8 cellular contexts compared by ENCODE assay signal in genomic region chr1:93448983-93449805, GRCh38. TPM values are rescaled to one million over a fixed set of nuclear protein-coding genes. Genes with fewer than 3 reads are reported as not detected.
A peak's percentile ranks its signal among the peaks of the same experiment; 100 is the strongest.
DNase-seq lines count a peak whose midpoint lies in the region; ATAC-seq, FAIRE-seq and TF ChIP-seq lines count a peak whose summit lies in the region.

No MANE protein-coding gene starts in this region.

- ATAC-seq in SK-N-SH treated with all-trans-retinoic acid at 6 μM for 48 hours: peak; percentile 57

- peak overlapping the region; percentile 70 to 89 (median 77) for H3K4me3 ChIP-seq in fibroblast of lung (replicated peaks in 1 of 4; ENCODE audit: control extremely low read depth in 1 of 4, insufficient read depth in 1 of 4, low read depth in 3 of 4, low read length in 4 of 4)

- TF ChIP-seq CTCF in Calu3 (IDR thresholded peaks at IDR 0.05; ENCODE audit: unreplicated experiment) (no peak), fibroblast of lung (conservative IDR thresholded peaks at IDR 0.05 in 1 of 2, IDR thresholded peaks at IDR 0.05 in 1 of 2; ENCODE audit: low read depth in 1 of 2, low read length in 2 of 2) (no peak), neural crest cell (conservative IDR thresholded peaks at IDR 0.05) (no peak)

- H3K4me1 ChIP-seq in fibroblast of lung (ENCODE audit: control insufficient read depth, extremely low read depth, insufficient read depth, low read length): peaks cover 3% of the 10 kb centered on the region

- BruUV-seq in Calu3 (replicated peaks; lab: Mats Ljungman, UMichigan): TSS peak; percentile 31

- H3K4me2 ChIP-seq in fibroblast of lung (ENCODE audit: extremely low read depth, insufficient read depth, low read length): peak overlapping the region; percentile 78

- H3K27me3 Mint-ChIP-seq in Calu3 (ENCODE audit: unreplicated experiment) (no peaks in the 10 kb centered on the region), neural crest cell (ENCODE audit: low read depth) (no peaks in the 10 kb centered on the region)

- FAIRE-seq in HTR-8/SVneo (lab: Jason Lieb, UNC) (no peak), GM12891 (lab: Jason Lieb, UNC) (no peak), frontal cortex (lab: Jason Lieb, UNC) (no peak)

- no peak overlapping the region for H3K9ac ChIP-seq in fibroblast of lung (ENCODE audit: insufficient read depth, low read length)

- no peaks in the 10 kb centered on the region for H3K79me2 ChIP-seq in fibroblast of lung (ENCODE audit: control insufficient read depth, insufficient read depth, low read length)

- no peaks in the 10 kb centered on the region for H3K9me3 ChIP-seq in fibroblast of lung (ENCODE audit: control insufficient read depth, insufficient read depth, low read depth, low read length)

- no peak overlapping the region for H3K27ac ChIP-seq in fibroblast of lung (ENCODE audit: insufficient read depth, low read length)

- intact Hi-C loops in Calu3 (cut with micrococcal nuclease; ENCODE audit: unreplicated experiment): loop anchor here (2.0 to 10.0 kb wide), 2 partner anchors 104 to 236 kb away; partner anchors contain the start of gene BCAR3

- H3K36me3 Mint-ChIP-seq in Calu3 (ENCODE audit: insufficient read depth, unreplicated experiment) (peaks cover 48% of the 10 kb centered on the region), neural crest cell (ENCODE audit: low read depth) (no peaks in the 10 kb centered on the region)

- H3K4me3 Mint-ChIP-seq in Calu3 (ENCODE audit: low read depth, unreplicated experiment) (peak overlapping the region; percentile 98), neural crest cell (peak overlapping the region; percentile 98)

- H3K27ac Mint-ChIP-seq in Calu3 (ENCODE audit: unreplicated experiment): peak overlapping the region; percentile 91
- H3K27ac Mint-ChIP-seq in neural crest cell (ENCODE audit: unreplicated experiment): peak overlapping the region; percentile 99

- TF ChIP-seq POLR2A in GM12891 (IDR thresholded peaks at IDR 0.05; ENCODE audit: low read depth, low read length): no peak

- H3K9me3 Mint-ChIP-seq in Calu3 (ENCODE audit: low read depth, unreplicated experiment): no peaks in the 10 kb centered on the region
- no peaks in the 10 kb centered on the region for H3K9me3 Mint-ChIP-seq in neural crest cell

- peaks cover 10% of the 10 kb centered on the region for H3K27me3 ChIP-seq in fibroblast of lung (ENCODE audit: control insufficient read depth, insufficient read depth, low read length)

- CTCF ChIA-PET in Calu3 (lab: Charles Lee): no interaction called here

- H3K4me1 Mint-ChIP-seq in Calu3 (ENCODE audit: low read depth, unreplicated experiment) (peaks cover 48% of the 10 kb centered on the region), neural crest cell (peaks cover 53% of the 10 kb centered on the region)

- H4K20me1 ChIP-seq in fibroblast of lung (ENCODE audit: control insufficient read depth, extremely low read depth, insufficient read depth, low read length): no peaks in the 10 kb centered on the region

- H2AFZ ChIP-seq in fibroblast of lung (ENCODE audit: low read length): peak overlapping the region; percentile 46

- no peaks in the 10 kb centered on the region for H3K36me3 ChIP-seq in fibroblast of lung (ENCODE audit: control insufficient read depth, insufficient read depth, low read length)

- peak; percentile 77 for DNase-seq in Calu3
- peak; percentile 17 for DNase-seq in HTR-8/SVneo (ENCODE audit: insufficient read length, low spot score)
- peak; percentile 56 to 65 for DNase-seq in fibroblast of lung (ENCODE audit: low read depth in 2 of 2)
- no peak for DNase-seq in neural crest cell (ENCODE audit: low read depth, low spot score)
- DNase-seq in globus pallidus (ENCODE audit: low spot score): no peak
- no peak for DNase-seq in GM12891 (ENCODE audit: insufficient read length, low spot score)
- DNase-seq in frontal cortex (ENCODE audit: low spot score in 2 of 2): no peak

TF ChIP-seq in SK-N-SH treated with all-trans-retinoic acid at 6 μM for 48 hours, 23 proteins besides CTCF, POLR2A, EP300 and RAD21 (continues in another document):
- no peak for TF ChIP-seq ZNF70 (CRISPR knock-in tag; IDR thresholded peaks at IDR 0.05)
- TF ChIP-seq SNAI2 (CRISPR knock-in tag; IDR thresholded peaks at IDR 0.05): no peak
- no peak for TF ChIP-seq PATZ1 (CRISPR knock-in tag; IDR thresholded peaks at IDR 0.05; ENCODE audit: borderline replicate concordance)
- TF ChIP-seq CSDC2 (CRISPR knock-in tag; IDR thresholded peaks at IDR 0.05): no peak
- no peak for TF ChIP-seq CREB5 (CRISPR knock-in tag; IDR thresholded peaks at IDR 0.05; ENCODE audit: low read depth)
- no peak for TF ChIP-seq TOX (CRISPR knock-in tag; IDR thresholded peaks at IDR 0.05; ENCODE audit: borderline replicate concordance)
- no peak for TF ChIP-seq ZFP30 (CRISPR knock-in tag; IDR thresholded peaks at IDR 0.05)
- no peak for TF ChIP-seq RARB (CRISPR knock-in tag; IDR thresholded peaks at IDR 0.05)
- TF ChIP-seq ZC3H10 (CRISPR knock-in tag; IDR thresholded peaks at IDR 0.05): no peak
- TF ChIP-seq OSR1 (CRISPR knock-in tag; IDR thresholded peaks at IDR 0.05): no peak

TF ChIP-seq in GM12891, 5 proteins besides CTCF, POLR2A, EP300 and RAD21:
- TF ChIP-seq POU2F2 (IDR thresholded peaks at IDR 0.05; ENCODE audit: low read depth, low read length): no peak
- TF ChIP-seq POLR2AphosphoS5 (IDR thresholded peaks at IDR 0.05; ENCODE audit: low read depth, low read length): no peak
- no peak for TF ChIP-seq SPI1 (IDR thresholded peaks at IDR 0.05; ENCODE audit: low read depth, low read length)
- TF ChIP-seq PAX5 (IDR thresholded peaks at IDR 0.05; ENCODE audit: insufficient read depth, low read length, severe bottlenecking): no peak
- TF ChIP-seq TAF1 (IDR thresholded peaks at IDR 0.05; ENCODE audit: low read depth, low read length): no peak

RNA-seq across cellular contexts. Expression of gene FNBP1L, which starts 1.3 kb away (rescaled TPM):
- 63.4 and 72.7 TPM in 2 replicates for total RNA-seq in Calu3 (2022)
- 3.0 and 11.6 TPM in 2 replicates for total RNA-seq in fibroblast of lung
- polyA plus RNA-seq in fibroblast of lung: 4.1 and 8.7 TPM in 2 replicates
- polyA plus RNA-seq in fibroblast of lung (2012): 2.8 and 5.5 TPM in 2 replicates
- 2.0 TPM in 1 of 2 replicates, not detected in the other for polyA minus RNA-seq in fibroblast of lung (ENCODE audit: low replicate concordance)
- total RNA-seq in neural crest cell: 60.9 and 63.5 TPM in 2 replicates
- polyA plus RNA-seq in GM12891 (2012; ENCODE audit: low read depth, missing spikeins): 0.05 TPM
- 254 TPM for total RNA-seq in frontal cortex

Comparison
In these comparisons a context has a peak if more than half of its experiments do, and no peak if none do; other contexts are left out.
1. DNase-seq: peak in Calu3 (single experiment), HTR-8/SVneo (single experiment) and fibroblast of lung (2 of 2); none in neural crest cell (single experiment), globus pallidus (single experiment), GM12891 (single experiment) and frontal cortex (0 of 2).